ENCODE assay signal across 14 cellular contexts in genomic region chr4:185020293-185020808, GRCh38. TPM values are rescaled to one million over a fixed set of nuclear protein-coding genes. Genes with fewer than 3 reads are reported as not detected.
DNase-seq lines count a peak whose midpoint lies in the region; ATAC-seq, FAIRE-seq and TF ChIP-seq lines count a peak whose summit lies in the region.
"Had no signal": no experiment of that assay in that cellular context is flagged by ENCODE, and none has a peak within 500 bp of the region (broad histone marks: within the 10 kb centered on the region; RNA-seq: fewer than 3 reads in every experiment).

No MANE protein-coding gene starts in this region.

- ATAC-seq in GM12878 = no peak
- peak; percentile 25 for ATAC-seq in left lung
- ATAC-seq in GM21390 (IDR thresholded peaks at IDR 0.05; ENCODE audit: unreplicated experiment) = no peak

- no peaks in the 10 kb centered on the region for H3K36me3 ChIP-seq in H7 (replicated peaks; ENCODE audit: control insufficient read depth, insufficient read depth, low read length)
- no peaks in the 10 kb centered on the region for H3K36me3 ChIP-seq in GM12878 (ENCODE audit: control insufficient read depth in 2 of 2, insufficient read depth in 2 of 2, low read length in 1 of 2)
- H3K36me3 ChIP-seq in left lung = no peaks in the 10 kb centered on the region
- no peaks in the 10 kb centered on the region for H3K36me3 ChIP-seq in kidney (ENCODE audit: control insufficient read depth in 1 of 2, insufficient read depth in 2 of 2, low read length in 2 of 2)
- H3K36me3 ChIP-seq: esophagus muscularis mucosa had no signal

- TF ChIP-seq EP300 in GM12878 (IDR thresholded peaks at IDR 0.05; ENCODE audit: borderline replicate concordance in 1 of 2, control insufficient read depth in 1 of 2, low read depth in 2 of 2, low read length in 2 of 2) = no peak

- no peaks in the 10 kb centered on the region for H4K20me1 ChIP-seq in GM12878 (ENCODE audit: control insufficient read depth, insufficient read depth)

- intact Hi-C loops in GM12878 (cut with micrococcal nuclease; ENCODE audit: unreplicated experiment) (no loop called here), left lung (cut with DNase I) (no loop called here), kidney (cut with DNase I) (no loop called here)

- no peaks in the 10 kb centered on the region for H3K9me3 ChIP-seq in GM12878 (replicated peaks; ENCODE audit: control insufficient read depth, insufficient read depth, low read length)
- no peaks in the 10 kb centered on the region for H3K9me3 ChIP-seq in left lung
- H3K9me3 ChIP-seq in kidney (ENCODE audit: control insufficient read depth in 1 of 2, low read length in 2 of 2) = no peaks in the 10 kb centered on the region
- H3K9me3 ChIP-seq: esophagus muscularis mucosa had no signal

- in situ Hi-C loops in GM12878 (cut with MboI) = no loop called here

- BruUV-seq in GM12878 (replicated peaks; lab: Mats Ljungman, UMichigan) = no TSS peak

- CTCF ChIA-PET in GM12878 (lab: Yijun Ruan, JAX) = no interaction called here

- FAIRE-seq in GM12878 (lab: Jason Lieb, UNC) = no peak
- FAIRE-seq in kidney (lab: Jason Lieb, UNC) = no peak

- POLR2A ChIA-PET in GM12878 (lab: Charles Lee) = no interaction called here

- 4% methylated on average over 47 of the region's 48 CpGs for WGBS in GM12878 (ENCODE audit: insufficient coverage, insufficient replicate concordance, low lambda C conversion rate, missing lambda C conversion rate)

- TF ChIP-seq CTCF in 22Rv1 (IDR thresholded peaks at IDR 0.05) (no peak), GM12878 (IDR thresholded peaks at IDR 0.05 in 2 of 3, conservative IDR thresholded peaks at IDR 0.05 in 1 of 3; ENCODE audit: control insufficient read depth in 2 of 3, extremely low read depth in 1 of 3, insufficient read depth in 1 of 3, low read depth in 3 of 3, low read length in 3 of 3) (no peak), left lung (IDR thresholded peaks at IDR 0.05) (no peak), GM10266 (IDR thresholded peaks at IDR 0.05; ENCODE audit: control insufficient read depth, insufficient read depth, low read depth, missing control alignments) (no peak), kidney (IDR thresholded peaks at IDR 0.05; ENCODE audit: borderline replicate concordance, extremely low read depth, insufficient read depth) (no peak)

- RAD21 ChIA-PET in GM12878 (lab: Charles Lee; ENCODE audit: unreplicated experiment) = no interaction called here

- H3K4me1 ChIP-seq in GM12878 (ENCODE audit: control insufficient read depth, insufficient read depth, low read length) = no peaks in the 10 kb centered on the region
- peaks cover 4 to 39% of the 10 kb centered on the region in 2 donors for H3K4me1 ChIP-seq in left lung
- peaks cover 0 to 11% of the 10 kb centered on the region in 2 donors for H3K4me1 ChIP-seq in kidney (ENCODE audit: control insufficient read depth in 1 of 2, insufficient read depth in 1 of 2, low read depth in 1 of 2, low read length in 2 of 2)

- no peaks in the 10 kb centered on the region for H3K79me2 ChIP-seq in GM12878 (ENCODE audit: control insufficient read depth, insufficient read depth, low read length)

- H3K4me3 ChIP-seq in H7 (ENCODE audit: insufficient read depth, low read depth, low read length) (peak overlapping the region; percentile 26), GM12878 (no peak overlapping the region), left lung (no peak overlapping the region), kidney (ENCODE audit: low read length in 2 of 2) (peak overlapping the region in 1 of 2 donors; percentile 35)

- H3K27me3 ChIP-seq in H7 (ENCODE audit: control insufficient read depth, insufficient read depth, low read length) (peaks cover 100% of the 10 kb centered on the region), GM12878 (replicated peaks in 1 of 2; ENCODE audit: control insufficient read depth in 2 of 2, insufficient read depth in 2 of 2, low read length in 1 of 2) (peaks cover 11 to 24% of the 10 kb centered on the region in 2 experiments), left lung (peaks cover 74 to 100% of the 10 kb centered on the region in 2 donors)

- H3K27ac ChIP-seq in 22Rv1 (peak overlapping the region; percentile 46; the same call in 1 of the 2 replicates), GM12878 (ENCODE audit: control insufficient read depth, insufficient read depth) (no peak overlapping the region), left lung (no peak overlapping the region), kidney (ENCODE audit: low read depth in 2 of 2, low read length in 2 of 2) (no peak overlapping the region)
- H3K27ac ChIP-seq: esophagus muscularis mucosa had no signal

- DNase-seq in H7 = peak; percentile 84
- DNase-seq in GM12878 (ENCODE audit: low read depth, low spot score) = no peak
- no peak for DNase-seq in left lung
- no peak for DNase-seq in NOMO-1 (lab: John Stamatoyannopoulos, UW; ENCODE audit: unreplicated experiment in 2 of 2)
- no peak for DNase-seq in GM10266 (ENCODE audit: extremely low spot score)
- DNase-seq in kidney = no peak
- DNase-seq: activated CD4-positive, alpha-beta T cell treated with anti-CD3 and anti-CD28 coated beads, Interleukin-2, amount 10 ng/mL, durations not matched to agents 24 days and 14 days; CD4-positive, CD25-positive, alpha-beta regulatory T cell; MV-4-11 had no signal

- no peak overlapping the region for H2AFZ ChIP-seq in GM12878 (ENCODE audit: control insufficient read depth, low read depth, low read length)

- no peak for TF ChIP-seq POLR2A in GM12878 (IDR thresholded peaks at IDR 0.05; ENCODE audit: low read depth, low read length)

- SMC1A ChIA-PET in GM12878 (lab: Charles Lee; ENCODE audit: uncharacterized antibody, unreplicated experiment) = no interaction called here

- H3K9ac ChIP-seq in GM12878 (ENCODE audit: control insufficient read depth, insufficient read depth, low read length) = no peak overlapping the region
- no peak overlapping the region for H3K9ac ChIP-seq in kidney (ENCODE audit: low read length in 2 of 2)

- TF ChIP-seq RAD21 in GM12878 (IDR thresholded peaks at IDR 0.05; ENCODE audit: insufficient read depth, low read depth, low read length) = no peak

- H3K4me2 ChIP-seq in GM12878 (ENCODE audit: control insufficient read depth, insufficient read depth) = no peak overlapping the region

TF ChIP-seq in GM12878, 131 proteins besides CTCF, POLR2A, EP300 and RAD21 (continues in another document):
- TF ChIP-seq ZNF274 (IDR thresholded peaks at IDR 0.05; ENCODE audit: insufficient read depth, insufficient read length) (no peak), HDAC6 (IDR thresholded peaks at IDR 0.05; ENCODE audit: unreplicated experiment) (peak; percentile 69)
- TF ChIP-seq, protein P1, sequence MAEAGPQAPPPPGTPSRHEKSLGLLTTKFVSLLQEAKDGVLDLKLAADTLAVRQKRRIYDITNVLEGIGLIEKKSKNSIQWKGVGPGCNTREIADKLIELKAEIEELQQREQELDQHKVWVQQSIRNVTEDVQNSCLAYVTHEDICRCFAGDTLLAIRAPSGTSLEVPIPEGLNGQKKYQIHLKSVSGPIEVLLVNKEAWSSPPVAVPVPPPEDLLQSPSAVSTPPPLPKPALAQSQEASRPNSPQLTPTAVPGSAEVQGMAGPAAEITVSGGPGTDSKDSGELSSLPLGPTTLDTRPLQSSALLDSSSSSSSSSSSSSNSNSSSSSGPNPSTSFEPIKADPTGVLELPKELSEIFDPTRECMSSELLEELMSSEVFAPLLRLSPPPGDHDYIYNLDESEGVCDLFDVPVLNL (IDR thresholded peaks at IDR 0.05; ENCODE audit: low read depth, low read length) = no peak
- TF ChIP-seq, protein P2, sequence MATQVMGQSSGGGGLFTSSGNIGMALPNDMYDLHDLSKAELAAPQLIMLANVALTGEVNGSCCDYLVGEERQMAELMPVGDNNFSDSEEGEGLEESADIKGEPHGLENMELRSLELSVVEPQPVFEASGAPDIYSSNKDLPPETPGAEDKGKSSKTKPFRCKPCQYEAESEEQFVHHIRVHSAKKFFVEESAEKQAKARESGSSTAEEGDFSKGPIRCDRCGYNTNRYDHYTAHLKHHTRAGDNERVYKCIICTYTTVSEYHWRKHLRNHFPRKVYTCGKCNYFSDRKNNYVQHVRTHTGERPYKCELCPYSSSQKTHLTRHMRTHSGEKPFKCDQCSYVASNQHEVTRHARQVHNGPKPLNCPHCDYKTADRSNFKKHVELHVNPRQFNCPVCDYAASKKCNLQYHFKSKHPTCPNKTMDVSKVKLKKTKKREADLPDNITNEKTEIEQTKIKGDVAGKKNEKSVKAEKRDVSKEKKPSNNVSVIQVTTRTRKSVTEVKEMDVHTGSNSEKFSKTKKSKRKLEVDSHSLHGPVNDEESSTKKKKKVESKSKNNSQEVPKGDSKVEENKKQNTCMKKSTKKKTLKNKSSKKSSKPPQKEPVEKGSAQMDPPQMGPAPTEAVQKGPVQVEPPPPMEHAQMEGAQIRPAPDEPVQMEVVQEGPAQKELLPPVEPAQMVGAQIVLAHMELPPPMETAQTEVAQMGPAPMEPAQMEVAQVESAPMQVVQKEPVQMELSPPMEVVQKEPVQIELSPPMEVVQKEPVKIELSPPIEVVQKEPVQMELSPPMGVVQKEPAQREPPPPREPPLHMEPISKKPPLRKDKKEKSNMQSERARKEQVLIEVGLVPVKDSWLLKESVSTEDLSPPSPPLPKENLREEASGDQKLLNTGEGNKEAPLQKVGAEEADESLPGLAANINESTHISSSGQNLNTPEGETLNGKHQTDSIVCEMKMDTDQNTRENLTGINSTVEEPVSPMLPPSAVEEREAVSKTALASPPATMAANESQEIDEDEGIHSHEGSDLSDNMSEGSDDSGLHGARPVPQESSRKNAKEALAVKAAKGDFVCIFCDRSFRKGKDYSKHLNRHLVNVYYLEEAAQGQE (IDR thresholded peaks at IDR 0.05; ENCODE audit: low read depth, low read length) = no peak

RNA-seq across cellular contexts. Expression of gene HELT, which starts 2.1 kb away (rescaled TPM):
- 0.96 TPM in 1 of 2 replicates, not detected in the other for total RNA-seq in H7 (2014; rRNA removed; shearing (Covaris generic))
- total RNA-seq in GM12878 (2013; cell fraction: nucleolus; rRNA removed) = not detected in 2 replicates
- not detected in 2 replicates for total RNA-seq in GM12878 (2014; rRNA removed)
- total RNA-seq in GM12878 (2014; rRNA removed; fragmentation: Illumina TruSeq; extraction: Trizol) = not detected in 2 replicates
- total RNA-seq in GM12878 (2021) = not detected in 2 replicates
- not detected for polyA plus RNA-seq in GM12878 (2011; ENCODE audit: low read depth)
- not detected in 2 replicates for polyA plus RNA-seq in GM12878 (2011; rRNA removed)
- polyA plus RNA-seq in GM12878 (2011; cell fraction: cytosol; rRNA removed) = not detected in 2 replicates
- not detected in 2 replicates for polyA plus RNA-seq in GM12878 (2011; cell fraction: nucleus; rRNA removed)
- polyA plus RNA-seq in GM12878 (2012) = not detected in 2 replicates
- polyA plus RNA-seq in GM12878 (2014; fragmentation: Illumina TruSeq; extraction: Trizol) = not detected in 2 replicates
- polyA plus RNA-seq in GM12878 (2014; fragmentation: Nextera tagmentation; extraction: Ambion mirVana) = not detected
- not detected in 2 replicates for polyA plus RNA-seq in GM12878 (2014; rRNA removed)
- polyA plus RNA-seq in GM12878 (2016; fragmentation: Nextera tagmentation; extraction: Ambion mirVana) = not detected
- not detected in 2 replicates for polyA minus RNA-seq in GM12878 (2011; rRNA and poly(A)+ RNA removed)
- polyA minus RNA-seq in GM12878 (2011; cell fraction: cytosol; rRNA and poly(A)+ RNA removed) = not detected in 2 replicates
- polyA minus RNA-seq in GM12878 (2011; cell fraction: nucleus; rRNA and poly(A)+ RNA removed) = not detected in 2 replicates
- total RNA-seq in left lung = under 1 TPM in 1 of 2 donors, not detected in 1; 0.64 TPM
- not detected for total RNA-seq in kidney
- 0.37 TPM for polyA plus RNA-seq in kidney (ENCODE audit: insufficient read depth, low read depth, low replicate concordance)
- total RNA-seq: activated CD4-positive, alpha-beta T cell treated with anti-CD3 and anti-CD28 coated beads, Interleukin-2, amount 10 ng/mL, durations not matched to agents 24 days and 14 days; CD4-positive, CD25-positive, alpha-beta regulatory T cell; esophagus muscularis mucosa; subcutaneous adipose tissue had no signal
- polyA plus RNA-seq: adipose tissue; CD4-positive, CD25-positive, alpha-beta regulatory T cell had no signal
